8 cellular contexts compared by ENCODE assay signal in the genomic region with DNA sequence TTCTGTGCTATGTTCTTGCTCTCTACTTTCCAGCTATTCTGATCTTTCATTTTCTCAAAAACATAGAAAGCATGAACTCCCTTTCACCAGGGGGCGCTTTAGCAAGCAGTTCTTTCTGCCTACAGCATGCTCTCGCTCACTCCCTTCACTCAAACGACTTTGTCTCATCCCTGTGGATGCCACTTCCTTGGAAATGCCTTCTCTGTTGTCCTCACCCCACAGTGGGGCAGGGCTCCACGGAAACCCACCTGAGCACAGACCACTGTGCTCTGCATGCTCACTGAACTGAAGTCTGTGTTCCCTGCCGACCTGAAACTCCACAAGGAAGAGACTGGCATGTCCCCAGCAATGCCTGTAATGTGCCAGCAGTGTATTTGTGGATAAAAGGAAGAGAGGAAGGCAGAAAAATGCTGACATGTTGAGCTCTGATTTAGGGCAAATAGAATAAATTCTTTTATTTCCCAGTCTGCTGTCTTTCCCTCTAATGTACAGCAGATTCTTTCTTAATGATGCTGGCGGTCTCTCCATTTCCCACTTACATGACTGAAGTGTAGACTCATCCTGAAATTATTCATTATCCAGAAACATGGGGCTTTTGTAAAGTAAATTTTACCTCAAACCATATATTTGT. TPM values are rescaled to one million over a fixed set of nuclear protein-coding genes. Genes with fewer than 3 reads are reported as not detected.
DNase-seq lines count a peak whose midpoint lies in the region; ATAC-seq and TF ChIP-seq lines count a peak whose summit lies in the region.

No MANE protein-coding gene starts in this region.

- H3K4me1 ChIP-seq in CD8-positive, alpha-beta memory T cell (ENCODE audit: insufficient read depth, low read length), result no peaks in the 10 kb centered on the region

- no peaks in the 10 kb centered on the region for H3K36me3 ChIP-seq in CD8-positive, alpha-beta memory T cell (ENCODE audit: insufficient read depth, low read length)

- H3K36me3 Mint-ChIP-seq in neural crest cell (ENCODE audit: low read depth) (no peaks in the 10 kb centered on the region), T-cell (no peaks in the 10 kb centered on the region)
- H3K36me3 Mint-ChIP-seq in CD8-positive, alpha-beta memory T cell, result peaks cover 0 to 2% (median 0%) of the 10 kb centered on the region in 3 donors
- no peaks in the 10 kb centered on the region for H3K36me3 Mint-ChIP-seq in activated T-helper 17 cell treated with anti-CD3 and anti-CD28 coated beads, Interleukin-2, amount 50 U/mL, for 72 hours (ENCODE audit: low read depth)

- H3K27ac Mint-ChIP-seq in neural crest cell (ENCODE audit: unreplicated experiment) (no peak overlapping the region), T-cell (no peak overlapping the region)
- H3K27ac Mint-ChIP-seq in CD8-positive, alpha-beta memory T cell, result no peak overlapping the region
- no peak overlapping the region for H3K27ac Mint-ChIP-seq in activated T-helper 17 cell treated with anti-CD3 and anti-CD28 coated beads, Interleukin-2, amount 50 U/mL, for 72 hours

- H3K9me3 Mint-ChIP-seq in neural crest cell, result no peaks in the 10 kb centered on the region
- peaks cover 0 to 2% (median 0%) of the 10 kb centered on the region in 5 donors for H3K9me3 Mint-ChIP-seq in CD8-positive, alpha-beta memory T cell
- H3K9me3 Mint-ChIP-seq in T-cell, result peaks cover 0 to 4% (median under 1%) of the 10 kb centered on the region in 3 donors
- no peaks in the 10 kb centered on the region for H3K9me3 Mint-ChIP-seq in activated T-helper 17 cell treated with anti-CD3 and anti-CD28 coated beads, Interleukin-2, amount 50 U/mL, for 72 hours

- H3K4me3 Mint-ChIP-seq in neural crest cell (peak overlapping the region; percentile 39), T-cell (no peak overlapping the region)
- peak overlapping the region in 1 of 7 donors; percentile 12 for H3K4me3 Mint-ChIP-seq in CD8-positive, alpha-beta memory T cell
- no peak overlapping the region for H3K4me3 Mint-ChIP-seq in activated T-helper 17 cell treated with anti-CD3 and anti-CD28 coated beads, Interleukin-2, amount 50 U/mL, for 72 hours

- POLR2A ChIA-PET in CD8-positive, alpha-beta memory T cell (lab: Charles Lee), result no interaction called here
- POLR2A ChIA-PET in T-cell (lab: Charles Lee), result no interaction called here

- H3K4me3 ChIP-seq in epithelial cell of proximal tubule (ENCODE audit: low read depth, low read length), result no peak overlapping the region
- H3K4me3 ChIP-seq in CD8-positive, alpha-beta memory T cell (ENCODE audit: low read length), result no peak overlapping the region

- DNase-seq in DMS53 treated with DMSO at 0.1 percent for 48 hours (lab: John Stamatoyannopoulos, UW; ENCODE audit: unreplicated experiment), result peak; percentile 54
- DNase-seq in HS-27A (ENCODE audit: low read depth), result peak; percentile 53
- DNase-seq in SK-N-DZ (ENCODE audit: low spot score), result peak; percentile 35
- no peak for DNase-seq in epithelial cell of proximal tubule (ENCODE audit: low read depth)
- peak; percentile 76 for DNase-seq in neural crest cell (ENCODE audit: low read depth, low spot score)
- DNase-seq in CD8-positive, alpha-beta memory T cell, result no peak
- DNase-seq in T-cell, result no peak

- H3K4me1 Mint-ChIP-seq in neural crest cell, result peaks cover 13% of the 10 kb centered on the region
- peaks cover 6 to 10% (median 9%) of the 10 kb centered on the region in 3 donors for H3K4me1 Mint-ChIP-seq in CD8-positive, alpha-beta memory T cell
- peaks cover 7% of the 10 kb centered on the region in 3 donors for H3K4me1 Mint-ChIP-seq in T-cell
- no peaks in the 10 kb centered on the region for H3K4me1 Mint-ChIP-seq in activated T-helper 17 cell treated with anti-CD3 and anti-CD28 coated beads, Interleukin-2, amount 50 U/mL, for 72 hours

- peak; percentile 82 for TF ChIP-seq CTCF in epithelial cell of proximal tubule (conservative IDR thresholded peaks at IDR 0.05; ENCODE audit: low read depth, low read length)
- peak; percentile 75 for TF ChIP-seq CTCF in neural crest cell (conservative IDR thresholded peaks at IDR 0.05)

- CTCF ChIA-PET in CD8-positive, alpha-beta memory T cell (lab: Charles Lee), result interaction anchor here (1.8 kb wide), 1 partner anchor 8 kb away, joined by 4 read pairs; no protein-coding TSS in a partner anchor
- CTCF ChIA-PET in T-cell (lab: Charles Lee), result interaction anchor here in 1 of 2 donors (0.6 kb wide), 1 partner anchor 14 kb away, joined by 3 read pairs; no protein-coding TSS in a partner anchor

- peaks cover 22% of the 10 kb centered on the region for H3K27me3 Mint-ChIP-seq in neural crest cell (ENCODE audit: low read depth)
- peaks cover 20 to 62% of the 10 kb centered on the region in 2 donors for H3K27me3 Mint-ChIP-seq in CD8-positive, alpha-beta memory T cell
- H3K27me3 Mint-ChIP-seq in T-cell, result peaks cover 45 to 48% of the 10 kb centered on the region in 2 donors
- H3K27me3 Mint-ChIP-seq in activated T-helper 17 cell treated with anti-CD3 and anti-CD28 coated beads, Interleukin-2, amount 50 U/mL, for 72 hours, result peaks cover 35% of the 10 kb centered on the region

- ATAC-seq in T-cell (replicated peaks in 1 of 4), result no peak
- ATAC-seq in activated T-helper 17 cell treated with anti-CD3 and anti-CD28 coated beads, Interleukin-2, amount 50 U/mL, for 72 hours (replicated peaks), result no peak

- no peak overlapping the region for H3K27ac ChIP-seq in CD8-positive, alpha-beta memory T cell (ENCODE audit: low read depth, low read length)

- no peaks in the 10 kb centered on the region for H3K9me3 ChIP-seq in CD8-positive, alpha-beta memory T cell (ENCODE audit: low read length)

- peaks cover 21% of the 10 kb centered on the region for H3K27me3 ChIP-seq in CD8-positive, alpha-beta memory T cell (ENCODE audit: insufficient read depth, low read length, poor library complexity, severe bottlenecking)

RNA-seq across cellular contexts. Expression of gene ROR2, which starts 4.9 kb away (rescaled TPM):
- polyA plus RNA-seq in SK-N-DZ (2014; cell fraction: cytosol; rRNA removed), result not detected in 2 replicates
- polyA plus RNA-seq in SK-N-DZ (2014; cell fraction: nucleus; rRNA removed), result 0.06 TPM in 1 of 2 replicates, not detected in the other
- total RNA-seq in epithelial cell of proximal tubule, result 0.58 and 3.1 TPM in 2 replicates
- total RNA-seq in neural crest cell, result 12.4 and 14.9 TPM in 2 replicates
- total RNA-seq in CD8-positive, alpha-beta memory T cell, result not detected
- 2.0 TPM for polyA plus RNA-seq in CD8-positive, alpha-beta memory T cell
- under 1 TPM in 4 of 5 donors, not detected in 1; 0.07 to 0.28 (median 0.15) TPM for total RNA-seq in T-cell
- under 1 TPM in 1 of 2 donors, not detected in 1; 0.08 TPM for total RNA-seq in activated T-helper 17 cell treated with anti-CD3 and anti-CD28 coated beads, Interleukin-2, amount 50 U/mL, for 72 hours

Comparison
In these comparisons a context has a peak if more than half of its experiments do, and no peak if none do; other contexts are left out.
1. DNase-seq: peak in DMS53 treated with DMSO at 0.1 percent for 48 hours (single experiment), HS-27A (single experiment), SK-N-DZ (single experiment) and neural crest cell (single experiment); none in epithelial cell of proximal tubule (single experiment), CD8-positive, alpha-beta memory T cell (0 of 5) and T-cell (0 of 34).